ENCODE assay signal across 8 cellular contexts in the genomic region with DNA sequence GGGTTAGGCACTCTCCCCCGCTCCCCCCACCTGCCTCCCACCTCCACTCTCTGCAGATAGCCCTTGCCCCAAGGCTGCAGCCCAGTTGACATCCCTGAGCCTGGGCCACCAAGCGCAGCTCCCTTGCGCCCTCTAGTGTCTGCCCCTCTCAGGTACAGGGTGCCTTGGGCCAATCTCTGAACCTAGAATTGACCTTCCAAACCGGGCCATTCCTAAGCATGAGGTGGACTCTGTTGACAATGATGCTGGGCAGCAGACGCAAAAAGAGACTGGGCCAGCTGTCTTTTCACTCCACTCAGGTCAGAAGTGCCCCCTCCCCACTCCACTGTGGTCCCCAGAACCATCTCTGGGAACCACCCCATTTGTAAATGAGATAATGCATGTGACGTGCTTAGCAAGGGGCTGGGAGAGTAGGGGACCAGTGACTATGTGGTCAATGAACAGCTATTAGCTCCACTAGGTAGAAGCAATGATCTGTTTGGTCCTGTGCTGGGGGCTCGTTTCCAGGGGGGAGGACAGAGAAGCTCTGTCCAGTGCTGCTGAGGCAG. TPM values are rescaled to one million over a fixed set of nuclear protein-coding genes. Genes with fewer than 3 reads are reported as not detected.
A peak's percentile ranks its signal among the peaks of the same experiment; 100 is the strongest.
DNase-seq lines count a peak whose midpoint lies in the region; ATAC-seq, FAIRE-seq and TF ChIP-seq lines count a peak whose summit lies in the region.

No MANE protein-coding gene starts in this region.

- H3K9me3 Mint-ChIP-seq in activated naive CD8-positive, alpha-beta T cell treated with anti-CD3 and anti-CD28 coated beads for 36 hours, result no peaks in the 10 kb centered on the region

- H3K36me3 ChIP-seq in right atrium auricular region (no peaks in the 10 kb centered on the region), small intestine (ENCODE audit: control insufficient read depth in 2 of 2, insufficient read depth in 2 of 2, low read length in 2 of 2) (no peaks in the 10 kb centered on the region)

- H3K27ac Mint-ChIP-seq in activated naive CD8-positive, alpha-beta T cell treated with anti-CD3 and anti-CD28 coated beads for 36 hours, result no peak overlapping the region

- no peaks in the 10 kb centered on the region for H3K27me3 Mint-ChIP-seq in activated naive CD8-positive, alpha-beta T cell treated with anti-CD3 and anti-CD28 coated beads for 36 hours

- no peak overlapping the region for H3K27ac ChIP-seq in HL-60 (replicated peaks)
- no peak overlapping the region for H3K27ac ChIP-seq in right atrium auricular region
- H3K27ac ChIP-seq in small intestine (ENCODE audit: low read depth in 1 of 2, low read length in 1 of 2), result no peak overlapping the region

- 28 to 36% (median 28%) methylated on average over 7 of the region's 7 CpGs for WGBS in small intestine, 3 donors

- H3K4me3 ChIP-seq in HL-60 (replicated peaks; ENCODE audit: insufficient read depth, low read length) (no peak overlapping the region), right atrium auricular region (no peak overlapping the region), small intestine (ENCODE audit: low read depth in 1 of 2, low read length in 2 of 2) (no peak overlapping the region)

- H3K4me1 ChIP-seq in right atrium auricular region (peaks cover 0 to 6% of the 10 kb centered on the region in 2 donors), small intestine (ENCODE audit: control insufficient read depth in 2 of 2, insufficient read depth in 1 of 2, low read depth in 1 of 2, low read length in 1 of 2) (peaks cover 0 to 5% of the 10 kb centered on the region in 2 donors)

- DNase-seq in EH (ENCODE audit: low read depth) (peak; percentile 61), HL-60 (ENCODE audit: low read depth in 1 of 2, low spot score in 1 of 2) (peak in 1 of 2 experiments; percentile 74), SW480 (ENCODE audit: low spot score) (peak; percentile 46), right atrium auricular region (ENCODE audit: low spot score) (peak; percentile 74), small intestine (peak; percentile 66), NCI-H1048 (lab: John Stamatoyannopoulos, UW) (no peak)
- peak; percentile 75 for DNase-seq in activated naive CD8-positive, alpha-beta T cell treated with anti-CD3 and anti-CD28 coated beads for 36 hours

- no peaks in the 10 kb centered on the region for H3K36me3 Mint-ChIP-seq in activated naive CD8-positive, alpha-beta T cell treated with anti-CD3 and anti-CD28 coated beads for 36 hours

- no peak for ATAC-seq in HG03521 (IDR thresholded peaks at IDR 0.05; ENCODE audit: unreplicated experiment)

- TF ChIP-seq CTCF in HL-60 (IDR thresholded peaks at IDR 0.05; ENCODE audit: insufficient read depth, low read length) (peak; percentile 92), right atrium auricular region (IDR thresholded peaks at IDR 0.05) (peak; percentile 91 to 93)

- peaks cover 37% of the 10 kb centered on the region for H3K4me1 Mint-ChIP-seq in activated naive CD8-positive, alpha-beta T cell treated with anti-CD3 and anti-CD28 coated beads for 36 hours

- no peak for FAIRE-seq in small intestine (lab: Jason Lieb, UNC)

- no peak overlapping the region for H3K4me3 Mint-ChIP-seq in activated naive CD8-positive, alpha-beta T cell treated with anti-CD3 and anti-CD28 coated beads for 36 hours

- H3K27me3 ChIP-seq in HL-60 (ENCODE audit: insufficient read depth, poor library complexity, severe bottlenecking) (no peaks in the 10 kb centered on the region), right atrium auricular region (no peaks in the 10 kb centered on the region), small intestine (ENCODE audit: control insufficient read depth in 2 of 2, insufficient read depth in 2 of 2, low read length in 2 of 2) (no peaks in the 10 kb centered on the region)

- H3K9me3 ChIP-seq in right atrium auricular region (no peaks in the 10 kb centered on the region), small intestine (ENCODE audit: control insufficient read depth, low read depth) (no peaks in the 10 kb centered on the region)

RNA-seq across cellular contexts. Expression of gene PLB1, which starts 43.3 kb away (rescaled TPM):
- 1 to 10 TPM in 1 of 2 experiments, under 1 TPM in 1; 0.99 to 1.4 TPM for total RNA-seq in activated naive CD8-positive, alpha-beta T cell treated with anti-CD3 and anti-CD28 coated beads for 36 hours
- 1 to 10 TPM; 2.1 to 3.0 TPM for total RNA-seq in right atrium auricular region
- 1 to 10 TPM in 1 of 3 donors, under 1 TPM in 2; 0.45 to 1.3 (median 0.81) TPM for polyA plus RNA-seq in small intestine

RNA-seq across cellular contexts. Expression of gene FOSL2, which starts 60.0 kb away (rescaled TPM):
- total RNA-seq in activated naive CD8-positive, alpha-beta T cell treated with anti-CD3 and anti-CD28 coated beads for 36 hours, result 10 to 100 TPM; 32.5 to 39.4 TPM
- 100 to 1,000 TPM in 1 of 2 donors, 10 to 100 TPM in 1; 54.0 to 116 TPM for total RNA-seq in right atrium auricular region
- 10 to 100 TPM; 29.2 to 41.4 (median 40.0) TPM for polyA plus RNA-seq in small intestine
